ENCODE assay signal across 1 cellular context in genomic region chr7:27119412-27119911, GRCh38.
TF ChIP-seq lines count a peak whose summit lies in the region.

No MANE protein-coding gene starts in this region.

TF ChIP-seq in IMR-90, 13 proteins besides CTCF, POLR2A, EP300 and RAD21:
- TF ChIP-seq USF2 (IDR thresholded peaks at IDR 0.05; ENCODE audit: low read depth, low read length) (no peak), BHLHE40 (IDR thresholded peaks at IDR 0.05; ENCODE audit: low read depth, low read length) (no peak), NFE2L2 (IDR thresholded peaks at IDR 0.05; ENCODE audit: low read depth, low read length) (no peak), MXI1 (IDR thresholded peaks at IDR 0.05; ENCODE audit: borderline replicate concordance, low read depth, low read length) (no peak), FOS (IDR thresholded peaks at IDR 0.05; ENCODE audit: low read depth, low read length) (no peak), MAZ (IDR thresholded peaks at IDR 0.05; ENCODE audit: borderline replicate concordance, low read depth, low read length) (no peak), SMC3 (IDR thresholded peaks at IDR 0.05; ENCODE audit: low read depth, low read length) (no peak)
TF ChIP-seq in IMR-90: peak in this region for 0.
